ENCODE assay signal across 17 cellular contexts in genomic region chr15:42504631-42505030, GRCh38. TPM values are rescaled to one million over a fixed set of nuclear protein-coding genes. Genes with fewer than 3 reads are reported as not detected.
DNase-seq lines count a peak whose midpoint lies in the region; ATAC-seq and TF ChIP-seq lines count a peak whose summit lies in the region.
"Had no signal": no experiment of that assay in that cellular context is flagged by ENCODE, and none has a peak within 500 bp of the region (broad histone marks: within the 10 kb centered on the region; RNA-seq: fewer than 3 reads in every experiment).

No MANE protein-coding gene starts in this region.

- H3K36me3 Mint-ChIP-seq in activated B cell treated with CpG ODN at 0.5 μM for 24 hours (ENCODE audit: low read depth) (peaks cover 23% of the 10 kb centered on the region), Caco-2 (ENCODE audit: insufficient read depth, unreplicated experiment) (peaks cover 19% of the 10 kb centered on the region)
- H3K36me3 Mint-ChIP-seq: immature natural killer cell had no signal

- H3K9ac ChIP-seq in skeletal muscle satellite cell (ENCODE audit: low read depth, low read length) = no peak overlapping the region

- POLR2A ChIA-PET in activated B cell treated with CpG ODN at 0.5 μM for 24 hours (lab: Charles Lee) (interaction anchor here (0.8 to 3.8 kb wide), 6 partner anchors 10 to 231 kb away, joined by 3 to 50 read pairs (median 6); partner anchors contain the start of genes SNAP23, STARD9, TMEM87A and ZNF106), Caco-2 (lab: Charles Lee) (interaction anchor here (0.9 kb wide), 1 partner anchor 10 kb away, joined by 4 read pairs; the partner anchor contains the start of gene SNAP23)

- ATAC-seq in GM18858 (IDR thresholded peaks at IDR 0.05; ENCODE audit: unreplicated experiment) = peak; percentile 16
- ATAC-seq in HG03280 (IDR thresholded peaks at IDR 0.05; ENCODE audit: unreplicated experiment) = peak; percentile 22
- peak; percentile 6 for ATAC-seq in activated B cell treated with CpG ODN at 0.5 μM for 24 hours (ENCODE audit: low read depth)
- ATAC-seq in HG03135 (IDR thresholded peaks at IDR 0.05; ENCODE audit: unreplicated experiment) = no peak
- ATAC-seq: gastroesophageal sphincter had no signal

- intact Hi-C loops in activated B cell treated with CpG ODN at 0.5 μM for 24 hours (cut with micrococcal nuclease) (loop anchor here (1.0 kb wide), 1 partner anchor 9 kb away; the partner anchor contains the start of gene SNAP23), Caco-2 (cut with micrococcal nuclease; ENCODE audit: unreplicated experiment) (no loop called here)

- no peak for DNase-seq in activated B cell treated with CpG ODN at 0.5 μM for 24 hours
- DNase-seq in Caco-2 = no peak
- DNase-seq in DMS153 (lab: John Stamatoyannopoulos, UW) = no peak
- DNase-seq in NCI-H1417 treated with DMSO at 0.1 percent for 48 hours (lab: John Stamatoyannopoulos, UW) = no peak
- DNase-seq: activated CD4-positive, alpha-beta T cell treated with anti-CD3 and anti-CD28 coated beads, Interleukin-2, amount 10 ng/mL, durations not matched to agents 7 days and 5 days; activated naive CD8-positive, alpha-beta T cell treated with anti-CD3 and anti-CD28 coated beads, Interleukin-2, amount 10 ng/mL, durations not matched to agents 7 days and 5 days; activated T-cell treated with anti-CD3 and anti-CD28 coated beads, Interleukin-2, amount 50 U/mL, for 24 hours; immature natural killer cell; NCI-H2081 treated with DMSO at 0.1 percent for 48 hours; NCI-H82; stomach had no signal

- H3K4me3 ChIP-seq in skeletal muscle satellite cell (ENCODE audit: low read length) = no peak overlapping the region
- H3K4me3 ChIP-seq in Caco-2 (ENCODE audit: low read depth, low read length) = no peak overlapping the region
- H3K4me3 ChIP-seq: cardiac muscle cell, gastroesophageal sphincter, stomach had no signal

- H3K9me3 ChIP-seq in skeletal muscle satellite cell (replicated peaks; ENCODE audit: low read length) (no peaks in the 10 kb centered on the region), Caco-2 (no peaks in the 10 kb centered on the region)
- H3K9me3 ChIP-seq: gastroesophageal sphincter, stomach had no signal

- TF ChIP-seq CTCF in activated B cell treated with CpG ODN at 0.5 μM for 24 hours (IDR thresholded peaks at IDR 0.05) (no peak), Caco-2 (IDR thresholded peaks at IDR 0.05; ENCODE audit: insufficient read depth in 1 of 2, low read depth in 1 of 2, low read length in 1 of 2, severe bottlenecking in 1 of 2, unreplicated experiment in 1 of 2) (no peak)

- peak overlapping the region; percentile 7 for H3K4me2 ChIP-seq in skeletal muscle satellite cell (ENCODE audit: low read length)

- H3K4me1 ChIP-seq in skeletal muscle satellite cell (ENCODE audit: control insufficient read depth, insufficient read depth, low read length) (peaks cover 43% of the 10 kb centered on the region), Caco-2 (peaks cover 9% of the 10 kb centered on the region)

- H3K27me3 ChIP-seq in skeletal muscle satellite cell (ENCODE audit: control insufficient read depth, insufficient read depth, low read length) (no peaks in the 10 kb centered on the region), Caco-2 (replicated peaks; ENCODE audit: control insufficient read depth, insufficient read depth, low read length) (no peaks in the 10 kb centered on the region)
- H3K27me3 ChIP-seq: cardiac muscle cell, gastroesophageal sphincter, stomach had no signal

- H3K4me3 Mint-ChIP-seq in activated B cell treated with CpG ODN at 0.5 μM for 24 hours = no peak overlapping the region
- H3K4me3 Mint-ChIP-seq in Caco-2 (ENCODE audit: unreplicated experiment) = no peak overlapping the region
- H3K4me3 Mint-ChIP-seq: activated CD4-positive, alpha-beta T cell treated with anti-CD3 and anti-CD28 coated beads, Interleukin-2, amount 10 ng/mL, durations not matched to agents 7 days and 5 days; activated naive CD8-positive, alpha-beta T cell treated with anti-CD3 and anti-CD28 coated beads, Interleukin-2, amount 10 ng/mL, durations not matched to agents 7 days and 5 days; activated T-cell treated with anti-CD3 and anti-CD28 coated beads, Interleukin-2, amount 50 U/mL, for 24 hours; immature natural killer cell had no signal

- no peaks in the 10 kb centered on the region for H3K9me3 Mint-ChIP-seq in activated B cell treated with CpG ODN at 0.5 μM for 24 hours
- H3K9me3 Mint-ChIP-seq in Caco-2 (ENCODE audit: unreplicated experiment) = no peaks in the 10 kb centered on the region
- H3K9me3 Mint-ChIP-seq: activated CD4-positive, alpha-beta T cell treated with anti-CD3 and anti-CD28 coated beads, Interleukin-2, amount 10 ng/mL, durations not matched to agents 7 days and 5 days; activated naive CD8-positive, alpha-beta T cell treated with anti-CD3 and anti-CD28 coated beads, Interleukin-2, amount 10 ng/mL, durations not matched to agents 7 days and 5 days; activated T-cell treated with anti-CD3 and anti-CD28 coated beads, Interleukin-2, amount 50 U/mL, for 24 hours; immature natural killer cell had no signal

- H3K27ac Mint-ChIP-seq in activated B cell treated with CpG ODN at 0.5 μM for 24 hours (peak overlapping the region; percentile 81), Caco-2 (ENCODE audit: unreplicated experiment) (no peak overlapping the region)
- H3K27ac Mint-ChIP-seq: activated CD4-positive, alpha-beta T cell treated with anti-CD3 and anti-CD28 coated beads, Interleukin-2, amount 10 ng/mL, durations not matched to agents 7 days and 5 days; activated T-cell treated with anti-CD3 and anti-CD28 coated beads, Interleukin-2, amount 50 U/mL, for 24 hours; immature natural killer cell had no signal

- H3K36me3 ChIP-seq in skeletal muscle satellite cell (ENCODE audit: insufficient read depth, low read length) (peaks cover 3% of the 10 kb centered on the region), Caco-2 (ENCODE audit: control insufficient read depth, insufficient read depth, low read length) (no peaks in the 10 kb centered on the region)
- H3K36me3 ChIP-seq: cardiac muscle cell, gastroesophageal sphincter had no signal

- H3K27me3 Mint-ChIP-seq in activated B cell treated with CpG ODN at 0.5 μM for 24 hours (no peaks in the 10 kb centered on the region), Caco-2 (ENCODE audit: insufficient read depth, unreplicated experiment) (no peaks in the 10 kb centered on the region)
- H3K27me3 Mint-ChIP-seq: activated CD4-positive, alpha-beta T cell treated with anti-CD3 and anti-CD28 coated beads, Interleukin-2, amount 10 ng/mL, durations not matched to agents 7 days and 5 days; activated naive CD8-positive, alpha-beta T cell treated with anti-CD3 and anti-CD28 coated beads, Interleukin-2, amount 10 ng/mL, durations not matched to agents 7 days and 5 days; activated T-cell treated with anti-CD3 and anti-CD28 coated beads, Interleukin-2, amount 50 U/mL, for 24 hours had no signal

- BruUV-seq in Caco-2 (replicated peaks; lab: Mats Ljungman, UMichigan) = no TSS peak

- CTCF ChIA-PET in activated B cell treated with CpG ODN at 0.5 μM for 24 hours (lab: Charles Lee) = interaction anchor here (0.7 to 1.0 kb wide), 2 partner anchors 14 to 50 kb away, joined by 4 read pairs; partner anchors contain the start of gene ZNF106
- CTCF ChIA-PET in Caco-2 (lab: Charles Lee) = no interaction called here

- H3K4me1 Mint-ChIP-seq in activated B cell treated with CpG ODN at 0.5 μM for 24 hours (peaks cover 77% of the 10 kb centered on the region), Caco-2 (ENCODE audit: low read depth, unreplicated experiment) (no peaks in the 10 kb centered on the region)

RNA-seq across cellular contexts. Expression of gene SNAP23, which starts 9.2 kb away (rescaled TPM):
- total RNA-seq in activated B cell treated with CpG ODN at 0.5 μM for 24 hours (111 and 123 TPM in 2 replicates), Caco-2 (2022) (92.2 and 97.5 TPM in 2 replicates)
- total RNA-seq in skeletal muscle satellite cell (2012; rRNA removed) = 57.9 and 83.1 TPM in 2 replicates

RNA-seq across cellular contexts. Expression of gene ZNF106, which starts 13.7 kb away (rescaled TPM):
- 46.6 and 46.9 TPM in 2 replicates for total RNA-seq in activated B cell treated with CpG ODN at 0.5 μM for 24 hours
- 61.8 and 72.5 TPM in 2 replicates for total RNA-seq in skeletal muscle satellite cell (2012; rRNA removed)
- total RNA-seq in Caco-2 (2022) = 47.8 and 51.4 TPM in 2 replicates

RNA-seq across cellular contexts. Expression of gene LRRC57, which starts 44.0 kb away (rescaled TPM):
- total RNA-seq in activated B cell treated with CpG ODN at 0.5 μM for 24 hours = 16.1 and 21.4 TPM in 2 replicates
- 9.1 and 9.6 TPM in 2 replicates for total RNA-seq in skeletal muscle satellite cell (2012; rRNA removed)
- 19.3 and 28.8 TPM in 2 replicates for total RNA-seq in Caco-2 (2022)

RNA-seq across cellular contexts. Expression of gene HAUS2, which starts 44.0 kb away (rescaled TPM):
- 18.2 and 20.8 TPM in 2 replicates for total RNA-seq in activated B cell treated with CpG ODN at 0.5 μM for 24 hours
- 25.1 and 29.2 TPM in 2 replicates for total RNA-seq in skeletal muscle satellite cell (2012; rRNA removed)
- 35.7 and 36.9 TPM in 2 replicates for total RNA-seq in Caco-2 (2022)
